In genomic region chr17:76250141-76250540, GRCh38 we compare ENCODE assay signal across 20 cellular contexts. TPM values are rescaled to one million over a fixed set of nuclear protein-coding genes. Genes with fewer than 3 reads are reported as not detected.
DNase-seq lines count a peak whose midpoint lies in the region; ATAC-seq and TF ChIP-seq lines count a peak whose summit lies in the region.
"Had no signal": no experiment of that assay in that cellular context is flagged by ENCODE, and none has a peak within 500 bp of the region (broad histone marks: within the 10 kb centered on the region; RNA-seq: fewer than 3 reads in every experiment).

No MANE protein-coding gene starts in this region.

- no peak for TF ChIP-seq POLR2A in gastrocnemius medialis (IDR thresholded peaks at IDR 0.05)

- 91 to 98% methylated on average over 4 to 5 of the region's 6 CpGs for WGBS in endodermal cell (ENCODE audit: insufficient coverage in 1 of 2, insufficient read length in 1 of 2), 2 experiments

- H3K4me1 Mint-ChIP-seq in activated naive CD4-positive, alpha-beta T cell treated with anti-CD3 and anti-CD28 coated beads for 36 hours (ENCODE audit: low read depth): peaks cover 60% of the 10 kb centered on the region
- H3K4me1 Mint-ChIP-seq in endodermal cell: peaks cover 12% of the 10 kb centered on the region

- H3K9ac ChIP-seq in endodermal cell (ENCODE audit: extremely low read depth, low read length, poor library complexity, severe bottlenecking): no peak overlapping the region
- H3K9ac ChIP-seq: KMS-11 had no signal

- POLR2A ChIA-PET in PC-9 (lab: Charles Lee; ENCODE audit: unreplicated experiment): interaction anchor here (0.5 kb wide), 1 partner anchor 68 kb away, joined by 15 read pairs; no protein-coding TSS in a partner anchor

- H2AFZ ChIP-seq in PC-9: no peak overlapping the region

- H3K4me3 ChIP-seq in PC-9: no peak overlapping the region
- no peak overlapping the region for H3K4me3 ChIP-seq in endodermal cell (ENCODE audit: low read length)
- H3K4me3 ChIP-seq in gastrocnemius medialis: no peak overlapping the region
- H3K4me3 ChIP-seq: SJCRH30 had no signal

- no peaks in the 10 kb centered on the region for H4K20me1 ChIP-seq in PC-9 (ENCODE audit: insufficient read depth)

- peaks cover 52% of the 10 kb centered on the region for H3K4me1 ChIP-seq in PC-9 (replicated peaks; ENCODE audit: insufficient read depth)
- H3K4me1 ChIP-seq in endodermal cell (ENCODE audit: control insufficient read depth, insufficient read depth, low read length): no peaks in the 10 kb centered on the region
- peaks cover 64% of the 10 kb centered on the region in 2 donors for H3K4me1 ChIP-seq in gastrocnemius medialis

- CTCF ChIA-PET in activated naive CD4-positive, alpha-beta T cell treated with anti-CD3 and anti-CD28 coated beads for 36 hours (lab: Charles Lee): interaction anchor here (0.8 kb wide), 1 partner anchor 15 kb away, joined by 3 read pairs; the partner anchor contains the start of gene UBALD2
- CTCF ChIA-PET in PC-9 (lab: Charles Lee): interaction anchor here (0.7 kb wide), 1 partner anchor 307 kb away, joined by 3 read pairs; no protein-coding TSS in a partner anchor

- no peaks in the 10 kb centered on the region for H3K36me3 Mint-ChIP-seq in activated naive CD4-positive, alpha-beta T cell treated with anti-CD3 and anti-CD28 coated beads for 36 hours (ENCODE audit: low read depth)
- H3K36me3 Mint-ChIP-seq in endodermal cell (ENCODE audit: low read depth): no peaks in the 10 kb centered on the region
- H3K36me3 Mint-ChIP-seq: IgD-negative memory B cell had no signal

- DNase-seq in activated naive CD4-positive, alpha-beta T cell treated with anti-CD3 and anti-CD28 coated beads for 36 hours: peak; percentile 0
- no peak for DNase-seq in activated naive CD4-positive, alpha-beta T cell treated with Interleukin-2 at 50 U/mL for 16 hours
- DNase-seq in PC-9: no peak
- DNase-seq in endodermal cell: peak; percentile 36
- DNase-seq in gastrocnemius medialis: no peak
- no peak for DNase-seq in DMS153 treated with DMSO at 0.1 percent for 48 hours (lab: John Stamatoyannopoulos, UW; ENCODE audit: unreplicated experiment)
- DNase-seq: Calu3, DND-41, NCI-H1048, NCI-H1417 treated with DMSO at 0.1 percent for 48 hours, NCI-H1694 treated with DMSO at 0.1 percent for 48 hours, NCI-H2171 treated with DMSO at 0.1 percent for 48 hours, NCI-H345, NCI-H524, NCI-H748 treated with DMSO at 0.1 percent for 48 hours, SJCRH30 had no signal

- peaks cover 44% of the 10 kb centered on the region for H3F3A ChIP-seq in PC-9 (ENCODE audit: insufficient read depth, low read depth)

- H3K36me3 ChIP-seq in PC-9 (ENCODE audit: low read depth) (no peaks in the 10 kb centered on the region), endodermal cell (ENCODE audit: control insufficient read depth, insufficient read depth, low read length) (no peaks in the 10 kb centered on the region), gastrocnemius medialis (no peaks in the 10 kb centered on the region)
- H3K36me3 ChIP-seq: SJCRH30 had no signal

- H3K27ac ChIP-seq in PC-9 (peak overlapping the region; percentile 98; the same call in 1 of the 2 replicates), endodermal cell (ENCODE audit: low read depth, low read length) (no peak overlapping the region), gastrocnemius medialis (peak overlapping the region; percentile 90 to 97 (median 94))
- H3K27ac ChIP-seq: KMS-11, SJCRH30 had no signal

- no peak overlapping the region for H3K4me3 Mint-ChIP-seq in activated naive CD4-positive, alpha-beta T cell treated with anti-CD3 and anti-CD28 coated beads for 36 hours
- no peak overlapping the region for H3K4me3 Mint-ChIP-seq in endodermal cell
- H3K4me3 Mint-ChIP-seq: IgD-negative memory B cell had no signal

- H3K27me3 ChIP-seq in PC-9 (ENCODE audit: insufficient read depth, low read depth) (no peaks in the 10 kb centered on the region), endodermal cell (ENCODE audit: control insufficient read depth, insufficient read depth, low read length, poor library complexity, severe bottlenecking) (no peaks in the 10 kb centered on the region), gastrocnemius medialis (no peaks in the 10 kb centered on the region)
- H3K27me3 ChIP-seq: SJCRH30 had no signal

- no peaks in the 10 kb centered on the region for H3K9me3 ChIP-seq in PC-9 (ENCODE audit: insufficient read depth, low read depth)
- H3K9me3 ChIP-seq in endodermal cell (ENCODE audit: control insufficient read depth, low read length): no peaks in the 10 kb centered on the region
- no peaks in the 10 kb centered on the region for H3K9me3 ChIP-seq in gastrocnemius medialis
- H3K9me3 ChIP-seq: SJCRH30 had no signal

- ATAC-seq in gastrocnemius medialis (no peak), GM21786 (IDR thresholded peaks at IDR 0.05; ENCODE audit: unreplicated experiment) (no peak)
- ATAC-seq: Right ventricle myocardium inferior had no signal

- BruUV-seq in PC-9 (replicated peaks; lab: Mats Ljungman, UMichigan): no TSS peak

- TF ChIP-seq CTCF in PC-9 (conservative IDR thresholded peaks at IDR 0.05) (no peak), endodermal cell (conservative IDR thresholded peaks at IDR 0.05) (no peak), gastrocnemius medialis (IDR thresholded peaks at IDR 0.05 in 4 of 5, conservative IDR thresholded peaks at IDR 0.05 in 1 of 5) (no peak)

- no peaks in the 10 kb centered on the region for H3K27me3 Mint-ChIP-seq in activated naive CD4-positive, alpha-beta T cell treated with anti-CD3 and anti-CD28 coated beads for 36 hours (ENCODE audit: low read depth)
- peaks cover 1% of the 10 kb centered on the region for H3K27me3 Mint-ChIP-seq in endodermal cell (ENCODE audit: insufficient read depth)

- in situ Hi-C loops in gastrocnemius medialis (cut with MboI; ENCODE audit: low sequenced_read_pairs in 4 of 4): loop anchor here in 1 of 4 donors (5.0 kb wide), 1 partner anchor 43 kb away; no protein-coding TSS in a partner anchor

- H3K9me2 ChIP-seq in PC-9 (ENCODE audit: insufficient read depth): no peaks in the 10 kb centered on the region

- H3K79me2 ChIP-seq in PC-9 (ENCODE audit: low read depth): no peaks in the 10 kb centered on the region

- no peaks in the 10 kb centered on the region for H3K9me3 Mint-ChIP-seq in activated naive CD4-positive, alpha-beta T cell treated with anti-CD3 and anti-CD28 coated beads for 36 hours
- no peaks in the 10 kb centered on the region for H3K9me3 Mint-ChIP-seq in endodermal cell
- H3K9me3 Mint-ChIP-seq: IgD-negative memory B cell had no signal

- intact Hi-C loops in activated naive CD4-positive, alpha-beta T cell treated with anti-CD3 and anti-CD28 coated beads for 36 hours (cut with micrococcal nuclease): no loop called here
- intact Hi-C loops in PC-9 (cut with micrococcal nuclease; ENCODE audit: unreplicated experiment): no loop called here
- intact Hi-C loops in gastrocnemius medialis (cut with DNase I; ENCODE audit: low total_unique reads): no loop called here

- no peak overlapping the region for H3K4me2 ChIP-seq in PC-9
- H3K4me2 ChIP-seq: KMS-11 had no signal

- H3K27ac Mint-ChIP-seq in activated naive CD4-positive, alpha-beta T cell treated with anti-CD3 and anti-CD28 coated beads for 36 hours: no peak overlapping the region
- no peak overlapping the region for H3K27ac Mint-ChIP-seq in endodermal cell
- H3K27ac Mint-ChIP-seq: IgD-negative memory B cell had no signal

RNA-seq across cellular contexts. Expression of gene RNF157, which starts 9.8 kb away (rescaled TPM):
- total RNA-seq in activated naive CD4-positive, alpha-beta T cell treated with anti-CD3 and anti-CD28 coated beads for 36 hours: 10 to 100 TPM; 38.1 to 45.3 TPM
- total RNA-seq in PC-9 (2021): 5.7 and 7.2 TPM in 2 replicates
- 10 to 100 TPM in 1 of 2 donors, 1 to 10 TPM in 1; 9.6 to 11.2 TPM for total RNA-seq in endodermal cell
- 18.5 TPM for polyA plus RNA-seq in endodermal cell (2013, experiment 1 of 2)
- polyA plus RNA-seq in endodermal cell (2013, experiment 2 of 2): 17.5 TPM
- 100 to 1,000 TPM in 1 of 4 donors, 10 to 100 TPM in 3; 50.5 to 142 (median 85.3) TPM for total RNA-seq in gastrocnemius medialis

RNA-seq across cellular contexts. Expression of gene UBALD2, which starts 15.0 kb away (rescaled TPM):
- 100 to 1,000 TPM; 467 to 472 TPM for total RNA-seq in activated naive CD4-positive, alpha-beta T cell treated with anti-CD3 and anti-CD28 coated beads for 36 hours
- total RNA-seq in PC-9 (2021): 110 and 134 TPM in 2 replicates
- total RNA-seq in endodermal cell: 10 to 100 TPM; 36.0 to 46.0 TPM
- polyA plus RNA-seq in endodermal cell (2013, experiment 1 of 2): 66.6 TPM
- polyA plus RNA-seq in endodermal cell (2013, experiment 2 of 2): 76.0 TPM
- 100 to 1,000 TPM in 1 of 4 donors, 10 to 100 TPM in 3; 28.9 to 151 (median 52.2) TPM for total RNA-seq in gastrocnemius medialis

RNA-seq across cellular contexts. Expression of gene QRICH2, which starts 57.9 kb away (rescaled TPM):
- under 1 TPM; 0.52 TPM for total RNA-seq in activated naive CD4-positive, alpha-beta T cell treated with anti-CD3 and anti-CD28 coated beads for 36 hours
- 2.7 and 3.3 TPM in 2 replicates for total RNA-seq in PC-9 (2021)
- total RNA-seq in endodermal cell: 1 to 10 TPM; 3.5 to 5.0 TPM
- polyA plus RNA-seq in endodermal cell (2013, experiment 1 of 2): 2.2 TPM
- polyA plus RNA-seq in endodermal cell (2013, experiment 2 of 2): 2.1 TPM
- 1 to 10 TPM in 3 of 4 donors, under 1 TPM in 1; 0.59 to 2.4 (median 1.1) TPM for total RNA-seq in gastrocnemius medialis

Comparison
In these comparisons a context has a peak if more than half of its experiments do, and no peak if none do; other contexts are left out.
1. DNase-seq: peak in activated naive CD4-positive, alpha-beta T cell treated with anti-CD3 and anti-CD28 coated beads for 36 hours (single experiment) and endodermal cell (single experiment); none in activated naive CD4-positive, alpha-beta T cell treated with Interleukin-2 at 50 U/mL for 16 hours (single experiment), PC-9 (0 of 2), gastrocnemius medialis (0 of 2) and DMS153 treated with DMSO at 0.1 percent for 48 hours (single experiment).